In genomic region chr11:83409891-83410290, GRCh38 we compare ENCODE assay signal across 18 cellular contexts.
"Had no signal": no experiment of that assay in that cellular context is flagged by ENCODE, and none has a peak within 500 bp of the region (broad histone marks: within the 10 kb centered on the region; RNA-seq: fewer than 3 reads in every experiment).

No MANE protein-coding gene starts in this region.

- DNase-seq: activated CD4-positive, alpha-beta T cell treated with anti-CD3 and anti-CD28 coated beads for 4 hours; activated CD8-positive, alpha-beta T cell treated with anti-CD3 and anti-CD28 coated beads for 36 hours; activated effector memory CD4-positive, alpha-beta T cell treated with anti-CD3 and anti-CD28 coated beads, Interleukin-2, amount 50 U/mL, for 16 hours; activated T-cell treated with anti-CD3 and anti-CD28 coated beads, Interleukin-2, amount 50 U/mL, for 4 hours; amniotic stem cell; cerebellar nuclear complex; effector memory CD4-positive, alpha-beta T cell; foreskin keratinocyte; naive thymus-derived CD8-positive, alpha-beta T cell; right lobe of liver; spleen; T-helper 17 cell; tibial artery; uterus had no signal

- H3K36me3 Mint-ChIP-seq: brain, WTC11 had no signal

- H3K27ac Mint-ChIP-seq: activated CD8-positive, alpha-beta T cell treated with anti-CD3 and anti-CD28 coated beads for 36 hours; activated naive CD8-positive, alpha-beta T cell; brain; naive thymus-derived CD8-positive, alpha-beta T cell; progenitor cell of endocrine pancreas; T-helper 17 cell; WTC11 had no signal

- H3K27ac ChIP-seq: foreskin keratinocyte, right lobe of liver, spleen, tibial artery, uterus had no signal

- H3K4me1 ChIP-seq: foreskin keratinocyte, right lobe of liver, spleen, tibial artery, uterus had no signal

- H3K4me3 Mint-ChIP-seq: activated CD8-positive, alpha-beta T cell treated with anti-CD3 and anti-CD28 coated beads for 36 hours; activated naive CD8-positive, alpha-beta T cell; activated T-cell treated with anti-CD3 and anti-CD28 coated beads, Interleukin-2, amount 50 U/mL, for 4 hours; brain; naive thymus-derived CD8-positive, alpha-beta T cell; T-helper 17 cell; WTC11 had no signal

- H3K27me3 Mint-ChIP-seq: activated naive CD8-positive, alpha-beta T cell; brain; progenitor cell of endocrine pancreas had no signal

- ATAC-seq: activated CD8-positive, alpha-beta T cell treated with anti-CD3 and anti-CD28 coated beads for 36 hours; activated T-cell treated with anti-CD3 and anti-CD28 coated beads, Interleukin-2, amount 50 U/mL, for 4 hours; naive thymus-derived CD8-positive, alpha-beta T cell; right lobe of liver; T-helper 17 cell; WTC11 had no signal

- H3K4me3 ChIP-seq: right lobe of liver, spleen, tibial artery, uterus had no signal

- H3K27me3 ChIP-seq: foreskin keratinocyte, right lobe of liver, spleen, tibial artery, uterus had no signal

- H3K9me3 Mint-ChIP-seq: activated CD8-positive, alpha-beta T cell treated with anti-CD3 and anti-CD28 coated beads for 36 hours; activated T-cell treated with anti-CD3 and anti-CD28 coated beads, Interleukin-2, amount 50 U/mL, for 4 hours had no signal

- H3K4me1 Mint-ChIP-seq: brain; naive thymus-derived CD8-positive, alpha-beta T cell; T-helper 17 cell had no signal

- H3K36me3 ChIP-seq: right lobe of liver, spleen, tibial artery, uterus had no signal

- H3K9me3 ChIP-seq: right lobe of liver, uterus had no signal
